Comparison of ENCODE assay signal across 11 cellular contexts in the genomic region with DNA sequence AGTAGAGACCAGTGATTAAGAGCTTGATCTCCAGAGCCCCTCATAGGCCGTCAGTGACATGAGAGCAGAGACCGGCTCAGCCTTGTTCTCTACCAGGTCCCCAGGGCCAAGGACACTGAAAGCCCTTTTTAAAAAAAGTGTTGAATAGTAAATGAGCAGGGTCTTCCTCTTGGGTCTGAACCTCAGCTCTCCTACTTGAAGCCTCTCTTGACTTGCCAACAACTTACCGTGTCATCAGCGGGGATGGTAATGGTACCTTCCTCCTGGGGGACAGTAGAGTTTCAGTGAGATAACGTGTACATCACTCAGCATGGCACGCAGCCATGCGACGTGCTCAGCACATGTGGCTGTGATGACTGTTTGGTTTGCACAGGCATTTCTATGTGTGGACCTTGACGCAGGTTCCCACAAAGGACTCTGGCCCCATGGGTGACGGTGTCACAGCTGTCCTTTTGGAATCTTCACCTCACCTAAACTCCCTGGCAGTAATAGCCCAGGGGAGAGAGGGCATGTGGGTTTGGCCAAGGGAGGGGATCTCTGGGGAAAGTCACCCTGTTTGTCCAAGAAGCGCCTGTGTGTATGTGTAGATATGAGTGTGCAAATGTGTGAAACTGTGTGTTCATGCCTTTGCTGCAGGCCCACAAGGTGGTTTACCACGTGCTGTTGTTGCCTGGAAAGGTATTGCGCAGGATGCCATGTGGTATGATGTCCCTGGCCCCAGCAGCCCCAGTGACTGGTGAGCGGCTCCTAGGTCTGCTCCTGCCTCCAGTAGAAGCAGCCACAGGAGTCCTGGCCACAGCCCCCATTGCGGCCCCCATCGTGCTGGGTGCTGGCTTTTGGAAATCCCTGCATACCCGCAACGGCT. TPM values are rescaled to one million over a fixed set of nuclear protein-coding genes. Genes with fewer than 3 reads are reported as not detected.
DNase-seq lines count a peak whose midpoint lies in the region; ATAC-seq lines count a peak whose summit lies in the region.
"Had no signal": no experiment of that assay in that cellular context is flagged by ENCODE, and none has a peak within 500 bp of the region (broad histone marks: within the 10 kb centered on the region; RNA-seq: fewer than 3 reads in every experiment).

No MANE protein-coding gene starts in this region.

- POLR2A ChIA-PET in activated naive CD8-positive, alpha-beta T cell treated with anti-CD3 and anti-CD28 coated beads, Interleukin-2, amount 10 ng/mL, durations not matched to agents 7 days and 5 days (lab: Charles Lee): interaction anchor here (0.9 to 1.0 kb wide), 2 partner anchors 16 to 81 kb away, joined by 3 read pairs; no protein-coding TSS in a partner anchor

- H3K4me3 Mint-ChIP-seq in activated naive CD8-positive, alpha-beta T cell treated with anti-CD3 and anti-CD28 coated beads, Interleukin-2, amount 10 ng/mL, durations not matched to agents 7 days and 5 days: peak overlapping the region; percentile 6
- H3K4me3 Mint-ChIP-seq in stimulated activated naive CD8-positive, alpha-beta T cell treated with anti-CD3 and anti-CD28 coated beads, Interleukin-15, amount 100 ng/mL, for 72 hours: peak overlapping the region; percentile 33 to 59
- H3K4me3 Mint-ChIP-seq: type B pancreatic cell had no signal

- no peaks in the 10 kb centered on the region for H3K9me3 Mint-ChIP-seq in activated naive CD8-positive, alpha-beta T cell treated with anti-CD3 and anti-CD28 coated beads, Interleukin-2, amount 10 ng/mL, durations not matched to agents 7 days and 5 days
- no peaks in the 10 kb centered on the region for H3K9me3 Mint-ChIP-seq in stimulated activated naive CD8-positive, alpha-beta T cell treated with anti-CD3 and anti-CD28 coated beads, Interleukin-15, amount 100 ng/mL, for 72 hours
- H3K9me3 Mint-ChIP-seq: type B pancreatic cell had no signal

- ATAC-seq in activated naive CD8-positive, alpha-beta T cell treated with anti-CD3 and anti-CD28 coated beads, Interleukin-2, amount 10 ng/mL, durations not matched to agents 7 days and 5 days (ENCODE audit: low read depth): peak; percentile 14
- ATAC-seq in left lobe of liver (peak; percentile 70), HG03432 (IDR thresholded peaks at IDR 0.05; ENCODE audit: unreplicated experiment) (no peak), HG02870 (IDR thresholded peaks at IDR 0.05; ENCODE audit: unreplicated experiment) (no peak)
- ATAC-seq in stimulated activated naive CD8-positive, alpha-beta T cell treated with anti-CD3 and anti-CD28 coated beads, Interleukin-15, amount 100 ng/mL, for 72 hours: peak; percentile 82

- H3K36me3 Mint-ChIP-seq in activated naive CD8-positive, alpha-beta T cell treated with anti-CD3 and anti-CD28 coated beads, Interleukin-2, amount 10 ng/mL, durations not matched to agents 7 days and 5 days: peaks cover 4% of the 10 kb centered on the region

- peaks cover 30% of the 10 kb centered on the region for H3K4me1 Mint-ChIP-seq in activated naive CD8-positive, alpha-beta T cell treated with anti-CD3 and anti-CD28 coated beads, Interleukin-2, amount 10 ng/mL, durations not matched to agents 7 days and 5 days
- H3K4me1 Mint-ChIP-seq in stimulated activated naive CD8-positive, alpha-beta T cell treated with anti-CD3 and anti-CD28 coated beads, Interleukin-15, amount 100 ng/mL, for 72 hours: peaks cover 82% of the 10 kb centered on the region

- DNase-seq in activated CD4-positive, alpha-beta T cell treated with anti-CD3 and anti-CD28 coated beads for 48 hours: peak; percentile 48
- DNase-seq in activated CD4-positive, alpha-beta T cell treated with anti-CD3 and anti-CD28 coated beads for 1 hour: no peak
- DNase-seq in activated naive CD8-positive, alpha-beta T cell treated with anti-CD3 and anti-CD28 coated beads, Interleukin-2, amount 10 ng/mL, durations not matched to agents 7 days and 5 days: no peak
- DNase-seq in left lobe of liver (ENCODE audit: low spot score): peak; percentile 98
- peak in 1 of 2 donors; percentile 58 for DNase-seq in stimulated activated naive CD8-positive, alpha-beta T cell treated with anti-CD3 and anti-CD28 coated beads, Interleukin-15, amount 100 ng/mL, for 72 hours
- no peak for DNase-seq in NCI-H446 treated with DMSO at 0.1 percent for 48 hours (lab: John Stamatoyannopoulos, UW)
- DNase-seq: NCI-H1048, SIG-M5 had no signal

- H3K27ac Mint-ChIP-seq in activated naive CD8-positive, alpha-beta T cell treated with anti-CD3 and anti-CD28 coated beads, Interleukin-2, amount 10 ng/mL, durations not matched to agents 7 days and 5 days: peak overlapping the region; percentile 73
- H3K27ac Mint-ChIP-seq in stimulated activated naive CD8-positive, alpha-beta T cell treated with anti-CD3 and anti-CD28 coated beads, Interleukin-15, amount 100 ng/mL, for 72 hours: peak overlapping the region; percentile 81 to 92
- H3K27ac Mint-ChIP-seq: type B pancreatic cell had no signal

- no peaks in the 10 kb centered on the region for H3K27me3 Mint-ChIP-seq in activated naive CD8-positive, alpha-beta T cell treated with anti-CD3 and anti-CD28 coated beads, Interleukin-2, amount 10 ng/mL, durations not matched to agents 7 days and 5 days
- no peaks in the 10 kb centered on the region for H3K27me3 Mint-ChIP-seq in stimulated activated naive CD8-positive, alpha-beta T cell treated with anti-CD3 and anti-CD28 coated beads, Interleukin-15, amount 100 ng/mL, for 72 hours
- H3K27me3 Mint-ChIP-seq: type B pancreatic cell had no signal

RNA-seq across cellular contexts. Expression of a gene that starts 18.7 kb away (rescaled TPM):
- total RNA-seq in activated naive CD8-positive, alpha-beta T cell treated with anti-CD3 and anti-CD28 coated beads, Interleukin-2, amount 10 ng/mL, durations not matched to agents 7 days and 5 days: 10 to 100 TPM; 59.5 to 63.2 TPM
- total RNA-seq in left lobe of liver: 158 TPM

Comparison
In these comparisons a context has a peak if more than half of its experiments do, and no peak if none do; other contexts are left out.
1. DNase-seq: peak in activated CD4-positive, alpha-beta T cell treated with anti-CD3 and anti-CD28 coated beads for 48 hours (single experiment) and left lobe of liver (single experiment); none in activated CD4-positive, alpha-beta T cell treated with anti-CD3 and anti-CD28 coated beads for 1 hour (single experiment), activated naive CD8-positive, alpha-beta T cell treated with anti-CD3 and anti-CD28 coated beads, Interleukin-2, amount 10 ng/mL, durations not matched to agents 7 days and 5 days (single experiment) and NCI-H446 treated with DMSO at 0.1 percent for 48 hours (single experiment).
2. ATAC-seq: peak in activated naive CD8-positive, alpha-beta T cell treated with anti-CD3 and anti-CD28 coated beads, Interleukin-2, amount 10 ng/mL, durations not matched to agents 7 days and 5 days (single experiment), left lobe of liver (single experiment) and stimulated activated naive CD8-positive, alpha-beta T cell treated with anti-CD3 and anti-CD28 coated beads, Interleukin-15, amount 100 ng/mL, for 72 hours (single experiment); none in HG03432 (single experiment) and HG02870 (single experiment).